Comparison of ENCODE assay signal across 10 cellular contexts in the genomic region with DNA sequence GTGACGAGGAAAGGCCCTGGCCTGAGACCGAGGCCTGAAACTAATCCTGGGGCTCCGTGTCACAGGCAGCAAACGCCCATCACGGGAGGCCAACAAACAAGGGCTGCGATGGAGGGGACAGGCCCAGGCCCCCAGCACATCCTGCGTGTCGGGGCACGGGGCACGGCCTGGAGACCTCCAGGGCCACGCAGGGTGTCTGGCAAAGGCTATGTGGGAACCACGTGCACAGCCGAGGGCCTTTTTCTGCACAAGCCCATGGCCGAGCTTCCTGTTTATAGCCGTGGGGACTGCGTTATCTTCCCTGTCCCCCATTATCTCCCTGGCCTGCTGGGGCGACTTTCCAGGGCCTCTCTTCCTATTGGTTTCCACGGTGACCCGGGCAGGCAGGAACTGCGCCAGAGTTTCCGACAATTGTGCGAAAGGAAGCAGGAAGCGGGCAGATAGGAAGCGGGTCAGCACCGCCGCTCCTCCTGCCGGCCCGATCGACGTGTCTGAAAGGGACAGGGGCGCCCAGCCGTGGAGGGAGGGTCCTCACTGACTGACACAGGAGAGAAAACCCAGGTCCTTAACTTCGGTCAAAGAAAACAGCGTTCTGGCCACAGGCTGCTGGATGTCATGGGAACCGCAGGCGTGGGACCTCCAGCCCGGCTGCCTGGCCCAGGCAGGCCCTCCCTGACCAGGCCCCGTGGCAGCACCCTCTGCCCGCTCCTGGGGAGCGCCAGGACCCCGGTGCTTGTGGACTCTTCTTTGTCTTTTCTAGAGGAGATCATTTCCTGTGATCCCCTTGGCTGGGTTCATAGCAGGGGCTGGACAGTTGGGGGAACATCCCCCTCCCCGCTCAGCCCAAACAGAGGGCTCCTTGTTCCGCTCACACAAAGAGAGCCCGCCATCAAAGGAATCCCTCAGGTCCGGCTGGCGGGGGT. TPM values are rescaled to one million over a fixed set of nuclear protein-coding genes. Genes with fewer than 3 reads are reported as not detected.
DNase-seq lines count a peak whose midpoint lies in the region; ATAC-seq, FAIRE-seq and TF ChIP-seq lines count a peak whose summit lies in the region.
"Had no signal": no experiment of that assay in that cellular context is flagged by ENCODE, and none has a peak within 500 bp of the region (broad histone marks: within the 10 kb centered on the region; RNA-seq: fewer than 3 reads in every experiment).

No MANE protein-coding gene starts in this region.

- peak overlapping the region; percentile 17 for H4K8ac ChIP-seq in neuronal stem cell (ENCODE audit: low read depth, low read length)

- H2BK15ac ChIP-seq in neuronal stem cell (ENCODE audit: low read length) = peak overlapping the region; percentile 14

- H3K27me3 ChIP-seq in heart right ventricle = no peaks in the 10 kb centered on the region
- H3K27me3 ChIP-seq in neuronal stem cell (ENCODE audit: control insufficient read depth in 3 of 3, insufficient read depth in 3 of 3, low read depth in 1 of 3, low read length in 3 of 3) = no peaks in the 10 kb centered on the region
- no peaks in the 10 kb centered on the region for H3K27me3 ChIP-seq in upper lobe of right lung

- H3K18ac ChIP-seq in neuronal stem cell (ENCODE audit: low read length) = peak overlapping the region; percentile 95

- TF ChIP-seq CTCF in heart right ventricle (IDR thresholded peaks at IDR 0.05) (peak in 1 of 9 donors; percentile 13), upper lobe of right lung (IDR thresholded peaks at IDR 0.05) (no peak)

- H3K4me2 ChIP-seq in neuronal stem cell (ENCODE audit: insufficient read depth, low read length, poor library complexity, severe bottlenecking) = no peak overlapping the region

- peak; percentile 60 to 86 (median 80) for ATAC-seq in heart right ventricle
- peak; percentile 42 for ATAC-seq in upper lobe of right lung
- no peak for ATAC-seq in GM19328 (IDR thresholded peaks at IDR 0.05; ENCODE audit: unreplicated experiment)
- ATAC-seq in HG02763 (IDR thresholded peaks at IDR 0.05; ENCODE audit: unreplicated experiment) = no peak

- H3K9me3 ChIP-seq in heart right ventricle (no peaks in the 10 kb centered on the region), neuronal stem cell (replicated peaks in 1 of 2; ENCODE audit: control insufficient read depth in 2 of 2, insufficient read depth in 1 of 2, low read depth in 1 of 2, low read length in 2 of 2) (peaks cover 0 to 2% of the 10 kb centered on the region in 2 donors), upper lobe of right lung (no peaks in the 10 kb centered on the region)

- peak overlapping the region; percentile 63 for H2BK12ac ChIP-seq in neuronal stem cell (ENCODE audit: low read length)

- H3K36me3 ChIP-seq in heart right ventricle (peaks cover 14 to 100% (median 67%) of the 10 kb centered on the region in 9 donors), neuronal stem cell (replicated peaks in 1 of 2; ENCODE audit: control insufficient read depth in 2 of 2, insufficient read depth in 2 of 2, low read length in 2 of 2) (peaks cover 89 to 99% of the 10 kb centered on the region in 2 donors), upper lobe of right lung (peaks cover 98% of the 10 kb centered on the region)

- peak overlapping the region; percentile 87 for H2BK5ac ChIP-seq in neuronal stem cell (ENCODE audit: low read length)

- peak overlapping the region; percentile 95 for H3K4ac ChIP-seq in neuronal stem cell (ENCODE audit: low read length)

- no peak for FAIRE-seq in RCC 7860 (lab: Jason Lieb, UNC)

- H3K27ac ChIP-seq in caudate nucleus (ENCODE audit: low read depth, low read length) (peak overlapping the region; percentile 96), heart right ventricle (peak overlapping the region; percentile 80 to 98 (median 95)), neuronal stem cell (replicated peaks; ENCODE audit: low read length) (peak overlapping the region; percentile 91), upper lobe of right lung (peak overlapping the region; percentile 81)

- peak overlapping the region; percentile 81 for H2BK120ac ChIP-seq in neuronal stem cell (ENCODE audit: low read depth, low read length)

- H3K9ac ChIP-seq in neuronal stem cell (ENCODE audit: low read depth, low read length, poor library complexity) = peak overlapping the region; percentile 78

- H2AFZ ChIP-seq in neuronal stem cell (ENCODE audit: low read length) = no peak overlapping the region

- H3K23ac ChIP-seq in neuronal stem cell (ENCODE audit: low read depth, low read length, poor library complexity) = peak overlapping the region; percentile 100

- intact Hi-C loops in heart right ventricle (cut with DNase I) = loop anchor here in 1 of 10 donors (2.0 kb wide), 1 partner anchor 27 kb away; no protein-coding TSS in a partner anchor
- intact Hi-C loops in upper lobe of right lung (cut with DNase I) = no loop called here

- peak overlapping the region; percentile 94 for H4K91ac ChIP-seq in neuronal stem cell (ENCODE audit: low read depth, low read length, poor library complexity)

- 48 to 57% methylated on average over 46 of the region's 46 CpGs for WGBS in heart right ventricle, 2 donors
- WGBS in neuronal stem cell (ENCODE audit: extremely low coverage in 2 of 2, insufficient read length in 2 of 2, insufficient replicate concordance in 1 of 2), 2 donors = no CpG with 5 or more reads among the region's 46 CpGs

- H3K4me1 ChIP-seq in heart right ventricle (peaks cover 13 to 56% (median 35%) of the 10 kb centered on the region in 9 donors), neuronal stem cell (ENCODE audit: control insufficient read depth in 2 of 2, insufficient read depth in 1 of 2, low read depth in 1 of 2, low read length in 2 of 2) (peaks cover 0 to 14% of the 10 kb centered on the region in 2 donors), upper lobe of right lung (peaks cover 16% of the 10 kb centered on the region)

- peak overlapping the region; percentile 82 for H2AK5ac ChIP-seq in neuronal stem cell (ENCODE audit: low read depth, low read length)

- DNase-seq in caudate nucleus (lab: John Stamatoyannopoulos, UW) (peak in 59 of 61 donors; percentile 4 to 91 (median 76)), heart right ventricle (peak; percentile 85 to 95), neuronal stem cell (ENCODE audit: low spot score) (peak; percentile 38), upper lobe of right lung (no peak), RCC 7860 (ENCODE audit: low spot score) (no peak), NCI-H2081 (lab: John Stamatoyannopoulos, UW) (no peak)
- DNase-seq: COR-L47, NCI-H1417 had no signal

- peak overlapping the region; percentile 98 for H3K14ac ChIP-seq in neuronal stem cell (ENCODE audit: low read length)

- H3K79me1 ChIP-seq in neuronal stem cell (ENCODE audit: low read depth, low read length) = peaks cover 25% of the 10 kb centered on the region

- H3K4me3 ChIP-seq in heart right ventricle (peak overlapping the region in 8 of 10 donors; percentile 12 to 46 (median 30)), neuronal stem cell (ENCODE audit: low read length in 2 of 2) (peak overlapping the region in 1 of 2 donors; percentile 50), upper lobe of right lung (no peak overlapping the region)

RNA-seq across cellular contexts. Expression of a gene that starts 29.1 kb away (rescaled TPM):
- total RNA-seq in heart right ventricle (10 to 100 TPM; 21.9 to 35.9 (median 28.6) TPM), upper lobe of right lung (63.7 TPM)
- polyA plus RNA-seq in heart right ventricle = 10 to 100 TPM; 24.4 to 35.6 TPM
- polyA plus RNA-seq in neuronal stem cell (2013, experiment 1 of 2) = 14.7 TPM
- polyA plus RNA-seq in neuronal stem cell (2013, experiment 2 of 2) = 15.9 TPM

RNA-seq across cellular contexts. Expression of a gene that starts 33.9 kb away (rescaled TPM):
- 10 to 100 TPM; 12.0 to 27.0 (median 21.8) TPM for total RNA-seq in heart right ventricle
- polyA plus RNA-seq in heart right ventricle = 10 to 100 TPM in 1 of 2 donors, 1 to 10 TPM in 1; 7.3 to 14.5 TPM
- polyA plus RNA-seq in neuronal stem cell (2013, experiment 1 of 2) = 32.9 TPM
- 33.2 TPM for polyA plus RNA-seq in neuronal stem cell (2013, experiment 2 of 2)
- 114 TPM for total RNA-seq in upper lobe of right lung

Comparison
In these comparisons a context has a peak if more than half of its experiments do, and no peak if none do; other contexts are left out.
1. DNase-seq: peak in caudate nucleus (59 of 61), heart right ventricle (2 of 2) and neuronal stem cell (single experiment); none in upper lobe of right lung (single experiment), RCC 7860 (single experiment) and NCI-H2081 (0 of 2).
2. ATAC-seq: peak in heart right ventricle (8 of 8) and upper lobe of right lung (single experiment); none in GM19328 (single experiment) and HG02763 (single experiment).
3. Peak in every context shown above with its lines, with median percentiles within 50 percentile points of each other: H3K27ac ChIP-seq.